ENCODE assay signal across 2 cellular contexts in genomic region chr2:47769318-47769717, GRCh38.
A peak's percentile ranks its signal among the peaks of the same experiment; 100 is the strongest.
TF ChIP-seq lines count a peak whose summit lies in the region.

No MANE protein-coding gene starts in this region.

TF ChIP-seq in HepG2, 621 proteins besides CTCF, POLR2A, EP300 and RAD21:
- no peak for TF ChIP-seq DBP (CRISPR knock-in tag; IDR thresholded peaks at IDR 0.05; ENCODE audit: not compliant biosample characterization)
- TF ChIP-seq CEBPB (IDR thresholded peaks at IDR 0.05; ENCODE audit: borderline replicate concordance, low read depth, low read length), result peak; percentile 65
- TF ChIP-seq ZNF275 (CRISPR knock-in tag; IDR thresholded peaks at IDR 0.05; ENCODE audit: borderline replicate concordance), result no peak

TF ChIP-seq in H1, 55 proteins besides CTCF, POLR2A, EP300 and RAD21:
- TF ChIP-seq SP2 (IDR thresholded peaks at IDR 0.05; ENCODE audit: low read length) (no peak), POLR2AphosphoS5 (IDR thresholded peaks at IDR 0.05; ENCODE audit: low read depth, low read length) (no peak), MAFK (IDR thresholded peaks at IDR 0.05; ENCODE audit: low read depth, low read length) (no peak), JUN (IDR thresholded peaks at IDR 0.05; ENCODE audit: low read depth, low read length) (no peak), BRCA1 (IDR thresholded peaks at IDR 0.05; ENCODE audit: low read depth, low read length) (no peak), TAF7 (optimal IDR thresholded peaks at IDR 0.05; ENCODE audit: borderline replicate concordance, low read depth, low read length) (no peak), RNF2 (IDR thresholded peaks at IDR 0.05; ENCODE audit: borderline replicate concordance, low read depth, low read length, missing control alignments, poor library complexity, severe bottlenecking) (no peak), POU5F1 (IDR thresholded peaks at IDR 0.05; ENCODE audit: low read depth, low read length) (no peak), E2F6 (IDR thresholded peaks at IDR 0.05) (no peak), TAF1 (IDR thresholded peaks at IDR 0.05; ENCODE audit: low read depth, low read length) (no peak), SIN3A (conservative IDR thresholded peaks at IDR 0.05 in 1 of 2, IDR thresholded peaks at IDR 0.05 in 1 of 2; ENCODE audit: low read depth in 1 of 2, low read length in 2 of 2) (no peak)
